1 cellular context compared by ENCODE assay signal in genomic region chr7:76480403-76481253, GRCh38. TPM values are rescaled to one million over a fixed set of nuclear protein-coding genes. Genes with fewer than 3 reads are reported as not detected.
"Had no signal": no experiment of that assay in that cellular context is flagged by ENCODE, and none has a peak within 500 bp of the region (broad histone marks: within the 10 kb centered on the region; RNA-seq: fewer than 3 reads in every experiment).

No MANE protein-coding gene starts in this region.

RNA-seq across cellular contexts. Expression of gene UPK3B, which starts 29.7 kb away (rescaled TPM):
- total RNA-seq: SK-MEL-5 had no signal
